In genomic region chr5:6713274-6714181, GRCh38 we compare ENCODE assay signal across 8 cellular contexts. TPM values are rescaled to one million over a fixed set of nuclear protein-coding genes. Genes with fewer than 3 reads are reported as not detected.
DNase-seq lines count a peak whose midpoint lies in the region; ATAC-seq and TF ChIP-seq lines count a peak whose summit lies in the region.

Gene TENT4A (plus strand): TSS chr5:6713432. CDS start chr5:6713984, 552 bp downstream.

- H3K27me3 Mint-ChIP-seq in natural killer cell treated with Interleukin-12 subunit alpha and Interleukin-12 subunit beta and Interleukin-15 and Interleukin-18, amount 100 ng/mL, for 72 hours = peaks cover 0 to 8% of the 10 kb centered on the region in 2 donors

- peak within 1 kb of the TSS; percentile 82 for H3K4me3 Mint-ChIP-seq in natural killer cell treated with Interleukin-12 subunit alpha and Interleukin-12 subunit beta and Interleukin-15 and Interleukin-18, amount 100 ng/mL, for 72 hours

- POLR2A ChIA-PET in AG04450 (lab: Yijun Ruan, JAX) = interaction anchor here (0.6 to 2.3 kb wide), 3 partner anchors 20 to 81 kb away, joined by 4 to 18 read pairs (median 5); partner anchors contain the start of genes NSUN2 and SRD5A1

- ATAC-seq in HG03354 (IDR thresholded peaks at IDR 0.05; ENCODE audit: poor library complexity, severe bottlenecking, unreplicated experiment) = peak; percentile 28
- peak; percentile 52 to 70 for ATAC-seq in natural killer cell treated with Interleukin-12 subunit alpha and Interleukin-12 subunit beta and Interleukin-15 and Interleukin-18, amount 100 ng/mL, for 72 hours

- TF ChIP-seq POLR2A in GM18526 (IDR thresholded peaks at IDR 0.05; ENCODE audit: extremely low read depth, insufficient read length) = peak; percentile 58

- DNase-seq in AG04450 (ENCODE audit: low read depth, low spot score) = no peak
- peak; percentile 12 for DNase-seq in activated CD4-positive, alpha-beta T cell treated with anti-CD3 and anti-CD28 coated beads, Interleukin-2, amount 50 U/mL, for 1 hour
- DNase-seq in fibroblast of mammary gland (ENCODE audit: low read depth) = no peak
- DNase-seq in natural killer cell treated with Interleukin-12 subunit alpha and Interleukin-12 subunit beta and Interleukin-15 and Interleukin-18, amount 100 ng/mL, for 72 hours (ENCODE audit: low spot score) = no peak
- no peak for DNase-seq in AML-193 (lab: John Stamatoyannopoulos, UW)
- DNase-seq in NCI-H1694 treated with DMSO at 0.1 percent for 48 hours (lab: John Stamatoyannopoulos, UW) = no peak

- H3K27ac ChIP-seq in AG04450 (ENCODE audit: low read depth, low read length) = peak within 1 kb of the TSS; percentile 94

- CTCF ChIA-PET in AG04450 (lab: Charles Lee) = interaction anchor here (0.7 to 1.0 kb wide), 2 partner anchors 8 to 32 kb away, joined by 3 read pairs; no protein-coding TSS in a partner anchor

- H3K4me1 Mint-ChIP-seq in natural killer cell treated with Interleukin-12 subunit alpha and Interleukin-12 subunit beta and Interleukin-15 and Interleukin-18, amount 100 ng/mL, for 72 hours (ENCODE audit: low read depth in 2 of 2) = peaks cover 45 to 47% of the 10 kb centered on the region in 2 donors

- TF ChIP-seq CTCF in AG04450 (IDR thresholded peaks at IDR 0.05; ENCODE audit: low read depth, low read length) (no peak), fibroblast of mammary gland (conservative IDR thresholded peaks at IDR 0.05; ENCODE audit: control insufficient read depth, insufficient read depth, low read depth, low read length) (no peak)

- no peaks in the 10 kb centered on the region; the same call in 1 of the 2 replicates for H3K9me3 ChIP-seq in AG04450 (ENCODE audit: control insufficient read depth, insufficient read depth, low read length)

- H3K27ac Mint-ChIP-seq in natural killer cell treated with Interleukin-12 subunit alpha and Interleukin-12 subunit beta and Interleukin-15 and Interleukin-18, amount 100 ng/mL, for 72 hours = peak within 1 kb of the TSS; percentile 87 to 89

- H3K36me3 Mint-ChIP-seq in natural killer cell treated with Interleukin-12 subunit alpha and Interleukin-12 subunit beta and Interleukin-15 and Interleukin-18, amount 100 ng/mL, for 72 hours = no peaks in the 10 kb centered on the region

- no peaks in the 10 kb centered on the region for H3K9me3 Mint-ChIP-seq in natural killer cell treated with Interleukin-12 subunit alpha and Interleukin-12 subunit beta and Interleukin-15 and Interleukin-18, amount 100 ng/mL, for 72 hours

- no peaks in the 10 kb centered on the region for H3K27me3 ChIP-seq in AG04450 (ENCODE audit: control insufficient read depth, insufficient read depth, low read length)

- H3K4me3 ChIP-seq in AG04450 (ENCODE audit: low read depth, low read length) = peak within 1 kb of the TSS; percentile 78
- H3K4me3 ChIP-seq in fibroblast of mammary gland (ENCODE audit: control insufficient read depth, low read depth, low read length) = peak within 1 kb of the TSS; percentile 83

RNA-seq across cellular contexts. Expression of gene TENT4A, which starts in this region (rescaled TPM):
- 4.0 and 7.3 TPM in 2 replicates for polyA plus RNA-seq in AG04450 (2011; rRNA removed)
- polyA minus RNA-seq in AG04450 (2011; rRNA and poly(A)+ RNA removed) = 12.2 and 12.3 TPM in 2 replicates
- total RNA-seq in natural killer cell treated with Interleukin-12 subunit alpha and Interleukin-12 subunit beta and Interleukin-15 and Interleukin-18, amount 100 ng/mL, for 72 hours = 10 to 100 TPM; 37.8 to 69.9 TPM
